In the genomic region with DNA sequence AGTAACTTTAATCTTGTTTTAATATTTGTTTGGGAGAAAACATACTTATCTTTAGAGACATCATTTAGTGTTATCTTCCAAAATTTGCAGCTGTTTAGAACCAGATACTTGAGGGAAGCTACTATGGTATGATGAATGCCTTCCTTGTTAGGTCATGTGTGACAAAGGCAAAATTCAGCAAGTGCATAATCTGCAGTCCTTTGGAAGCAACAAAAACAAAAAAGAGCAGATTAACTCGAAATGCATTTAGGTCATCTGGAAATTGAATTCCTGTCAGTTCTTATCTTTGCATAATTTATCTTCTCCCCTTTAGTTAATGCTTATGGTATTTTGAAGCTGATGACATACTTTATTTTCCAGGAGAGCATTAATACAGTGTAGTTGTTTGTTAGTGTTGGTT, we compare ENCODE assay signal across 15 cellular contexts. TPM values are rescaled to one million over a fixed set of nuclear protein-coding genes. Genes with fewer than 3 reads are reported as not detected.
DNase-seq lines count a peak whose midpoint lies in the region; ATAC-seq, FAIRE-seq and TF ChIP-seq lines count a peak whose summit lies in the region.
"Had no signal": no experiment of that assay in that cellular context is flagged by ENCODE, and none has a peak within 500 bp of the region (broad histone marks: within the 10 kb centered on the region; RNA-seq: fewer than 3 reads in every experiment).

No MANE protein-coding gene starts in this region.

- RAD21 ChIA-PET in GM12878 (lab: Charles Lee; ENCODE audit: unreplicated experiment): interaction anchor here (0.6 to 1.5 kb wide), 3 partner anchors 58 to 185 kb away, joined by 4 to 6 read pairs (median 4); no protein-coding TSS in a partner anchor

- POLR2A ChIA-PET in GM12878 (lab: Charles Lee): interaction anchor here (1.0 to 1.6 kb wide), 4 partner anchors 10 to 100 kb away, joined by 3 to 7 read pairs (median 4); no protein-coding TSS in a partner anchor

- H3K27ac Mint-ChIP-seq in stimulated activated naive CD8-positive, alpha-beta T cell treated with anti-CD3 and anti-CD28 coated beads, Interleukin-15, amount 100 ng/mL, for 72 hours: no peak overlapping the region

- TF ChIP-seq EP300 in GM12878 (IDR thresholded peaks at IDR 0.05; ENCODE audit: borderline replicate concordance in 1 of 2, control insufficient read depth in 1 of 2, low read depth in 2 of 2, low read length in 2 of 2): no peak

- no peak overlapping the region for H3K9ac ChIP-seq in GM23248
- H3K9ac ChIP-seq in GM12878 (ENCODE audit: control insufficient read depth, insufficient read depth, low read length): no peak overlapping the region

- H3K36me3 ChIP-seq in GM23248 (ENCODE audit: low read depth) (no peaks in the 10 kb centered on the region), GM12878 (ENCODE audit: control insufficient read depth in 2 of 2, insufficient read depth in 2 of 2, low read length in 1 of 2) (no peaks in the 10 kb centered on the region), prostate gland (no peaks in the 10 kb centered on the region)

- in situ Hi-C loops in GM23248 (cut with MboI) (no loop called here), GM12878 (cut with MboI) (loop anchor here (5.0 kb wide), 1 partner anchor 78 kb away; no protein-coding TSS in a partner anchor)

- no peak for TF ChIP-seq RAD21 in GM12878 (IDR thresholded peaks at IDR 0.05; ENCODE audit: insufficient read depth, low read depth, low read length)

- no peaks in the 10 kb centered on the region for H3K27me3 Mint-ChIP-seq in stimulated activated naive CD8-positive, alpha-beta T cell treated with anti-CD3 and anti-CD28 coated beads, Interleukin-15, amount 100 ng/mL, for 72 hours

- no peak overlapping the region for H3K4me3 Mint-ChIP-seq in stimulated activated naive CD8-positive, alpha-beta T cell treated with anti-CD3 and anti-CD28 coated beads, Interleukin-15, amount 100 ng/mL, for 72 hours

- TF ChIP-seq CTCF in AG10803 (conservative IDR thresholded peaks at IDR 0.05; ENCODE audit: low read length) (no peak), GM12878 (IDR thresholded peaks at IDR 0.05 in 2 of 3, conservative IDR thresholded peaks at IDR 0.05 in 1 of 3; ENCODE audit: control insufficient read depth in 2 of 3, extremely low read depth in 1 of 3, insufficient read depth in 1 of 3, low read depth in 3 of 3, low read length in 3 of 3) (no peak), prostate gland (IDR thresholded peaks at IDR 0.05) (no peak)

- CTCF ChIA-PET in GM12878 (lab: Yijun Ruan, JAX): interaction anchor here (0.6 to 6.5 kb wide), 10 partner anchors 22 to 224 kb away, joined by 3 to 255 read pairs (median 3); no protein-coding TSS in a partner anchor

- H3K27me3 ChIP-seq in GM23248 (replicated peaks; ENCODE audit: insufficient read depth): no peaks in the 10 kb centered on the region
- H3K27me3 ChIP-seq in GM12878 (replicated peaks in 1 of 2; ENCODE audit: control insufficient read depth in 2 of 2, insufficient read depth in 2 of 2, low read length in 1 of 2): no peaks in the 10 kb centered on the region
- H3K27me3 ChIP-seq in prostate gland (replicated peaks; ENCODE audit: insufficient read depth): no peaks in the 10 kb centered on the region

- H3K9me2 ChIP-seq in GM23248 (ENCODE audit: insufficient read depth): no peaks in the 10 kb centered on the region

- SMC1A ChIA-PET in GM12878 (lab: Charles Lee; ENCODE audit: uncharacterized antibody, unreplicated experiment): interaction anchor here (0.7 to 6.6 kb wide), 6 partner anchors 8 to 77 kb away, joined by 3 to 161 read pairs (median 3); no protein-coding TSS in a partner anchor

- H3K4me2 ChIP-seq in GM23248 (ENCODE audit: unreplicated experiment) (no peak overlapping the region), GM12878 (ENCODE audit: control insufficient read depth, insufficient read depth) (peak overlapping the region; percentile 69)

- no peaks in the 10 kb centered on the region; the same call in 1 of the 2 replicates for H3F3A ChIP-seq in GM23248 (ENCODE audit: insufficient read depth)

- H3K79me2 ChIP-seq in GM23248 (ENCODE audit: insufficient read depth) (peaks cover 80% of the 10 kb centered on the region), GM12878 (ENCODE audit: control insufficient read depth, insufficient read depth, low read length) (peaks cover 79% of the 10 kb centered on the region)

- H4K20me1 ChIP-seq in GM23248 (ENCODE audit: insufficient read depth) (peaks cover 9% of the 10 kb centered on the region; the same call in 1 of the 2 replicates), GM12878 (ENCODE audit: control insufficient read depth, insufficient read depth) (no peaks in the 10 kb centered on the region)

- TF ChIP-seq POLR2A in GM12878 (IDR thresholded peaks at IDR 0.05; ENCODE audit: low read depth, low read length): no peak
- no peak for TF ChIP-seq POLR2A in prostate gland (IDR thresholded peaks at IDR 0.05)

- H3K4me1 Mint-ChIP-seq in stimulated activated naive CD8-positive, alpha-beta T cell treated with anti-CD3 and anti-CD28 coated beads, Interleukin-15, amount 100 ng/mL, for 72 hours: peaks cover 78% of the 10 kb centered on the region

- no peak for FAIRE-seq in GM12878 (lab: Jason Lieb, UNC)

- intact Hi-C loops in GM12878 (cut with micrococcal nuclease; ENCODE audit: unreplicated experiment) (loop anchor here (5.0 to 10.0 kb wide), 2 partner anchors 138 to 170 kb away; a partner anchor contains a TSS), prostate gland (cut with DNase I) (loop anchor here (10.0 kb wide), 1 partner anchor 140 kb away; a partner anchor contains a TSS)

- no peak overlapping the region for H3K4me3 ChIP-seq in AG10803 (ENCODE audit: low read length)
- no peak overlapping the region for H3K4me3 ChIP-seq in GM23248
- peak overlapping the region; percentile 33; the same call in 1 of the 2 replicates for H3K4me3 ChIP-seq in GM12878
- no peak overlapping the region for H3K4me3 ChIP-seq in prostate gland

- H3K4me1 ChIP-seq in GM23248 (ENCODE audit: insufficient read depth): peaks cover 22% of the 10 kb centered on the region
- peaks cover 49% of the 10 kb centered on the region for H3K4me1 ChIP-seq in GM12878 (ENCODE audit: control insufficient read depth, insufficient read depth, low read length)
- peaks cover 4% of the 10 kb centered on the region for H3K4me1 ChIP-seq in prostate gland (replicated peaks)

- H3K27ac ChIP-seq in GM23248: no peak overlapping the region
- H3K27ac ChIP-seq in GM12878 (ENCODE audit: control insufficient read depth, insufficient read depth): no peak overlapping the region
- no peak overlapping the region for H3K27ac ChIP-seq in prostate gland

- no peaks in the 10 kb centered on the region for H3K9me3 Mint-ChIP-seq in stimulated activated naive CD8-positive, alpha-beta T cell treated with anti-CD3 and anti-CD28 coated beads, Interleukin-15, amount 100 ng/mL, for 72 hours

- 4 to 6% methylated on average over 1 of the region's 1 CpG for WGBS in GM23248 (ENCODE audit: low coverage in 1 of 2, low lambda C conversion rate in 2 of 2, missing lambda C conversion rate in 2 of 2), 2 experiments
- 60% methylated on average over 1 of the region's 1 CpG for WGBS in GM12878 (ENCODE audit: insufficient coverage, insufficient replicate concordance, low lambda C conversion rate, missing lambda C conversion rate)
- WGBS in prostate gland: 22% methylated on average over 1 of the region's 1 CpG

- BruUV-seq in GM12878 (replicated peaks; lab: Mats Ljungman, UMichigan): no TSS peak

- H3K9me3 ChIP-seq in GM23248 (ENCODE audit: low read depth) (no peaks in the 10 kb centered on the region), GM12878 (replicated peaks; ENCODE audit: control insufficient read depth, insufficient read depth, low read length) (no peaks in the 10 kb centered on the region), prostate gland (no peaks in the 10 kb centered on the region)

- peak; percentile 49 for DNase-seq in AG10803 (ENCODE audit: low read depth)
- peak; percentile 66 for DNase-seq in GM23248
- DNase-seq in GM12878 (ENCODE audit: low read depth, low spot score): no peak
- DNase-seq in kidney glomerular epithelial cell (lab: John Stamatoyannopoulos, UW): peak; percentile 43
- no peak for DNase-seq in putamen (ENCODE audit: low spot score)
- DNase-seq in NCI-H345 treated with DMSO at 0.1 percent for 48 hours (lab: John Stamatoyannopoulos, UW; ENCODE audit: unreplicated experiment): no peak
- no peak for DNase-seq in stimulated activated naive CD8-positive, alpha-beta T cell treated with anti-CD3 and anti-CD28 coated beads, Interleukin-15, amount 100 ng/mL, for 72 hours
- no peak for DNase-seq in prostate gland (ENCODE audit: low spot score)
- DNase-seq: activated CD4-positive, CD25-positive, alpha-beta regulatory T cell treated with anti-CD3 and anti-CD28 coated beads, Interleukin-2, amount 50 U/mL, for 72 hours; activated effector memory CD4-positive, alpha-beta T cell treated with Interleukin-2 at 50 U/mL for 16 hours; COR-L47; effector CD4-positive, alpha-beta T cell; NCI-H2029; nucleus accumbens; SHP77 had no signal

- H2AFZ ChIP-seq in GM23248: no peak overlapping the region
- no peak overlapping the region for H2AFZ ChIP-seq in GM12878 (ENCODE audit: control insufficient read depth, low read depth, low read length)

- no peak for ATAC-seq in GM12878
- ATAC-seq in stimulated activated naive CD8-positive, alpha-beta T cell treated with anti-CD3 and anti-CD28 coated beads, Interleukin-15, amount 100 ng/mL, for 72 hours: no peak

TF ChIP-seq in GM12878, 131 proteins besides CTCF, POLR2A, EP300 and RAD21 (continues in another document):
- TF ChIP-seq HDGF (IDR thresholded peaks at IDR 0.05) (no peak), BMI1 (IDR thresholded peaks at IDR 0.05; ENCODE audit: borderline replicate concordance) (no peak)

RNA-seq across cellular contexts. Expression of a gene that starts 3.5 kb away (rescaled TPM):
- 8.9 and 10.5 TPM in 2 replicates for total RNA-seq in GM23248 (2014; rRNA removed; shearing (Covaris generic))
- polyA plus RNA-seq in GM23248 (2016; fragmentation: Nextera tagmentation; extraction: Ambion mirVana): 10.2 and 10.9 TPM in 2 replicates
- total RNA-seq in GM12878 (2013; cell fraction: nucleolus; rRNA removed): 32.9 and 35.1 TPM in 2 replicates
- total RNA-seq in GM12878 (2014; rRNA removed): 17.6 and 20.2 TPM in 2 replicates
- 19.4 and 20.0 TPM in 2 replicates for total RNA-seq in GM12878 (2014; rRNA removed; fragmentation: Illumina TruSeq; extraction: Trizol)
- 18.3 and 19.5 TPM in 2 replicates for total RNA-seq in GM12878 (2021)
- 10.4 TPM for polyA plus RNA-seq in GM12878 (2011; ENCODE audit: low read depth)
- polyA plus RNA-seq in GM12878 (2011; rRNA removed): 22.8 and 30.9 TPM in 2 replicates
- 16.6 and 18.0 TPM in 2 replicates for polyA plus RNA-seq in GM12878 (2011; cell fraction: cytosol; rRNA removed)
- polyA plus RNA-seq in GM12878 (2011; cell fraction: nucleus; rRNA removed): 25.1 and 50.8 TPM in 2 replicates
- polyA plus RNA-seq in GM12878 (2012): 12.2 and 15.4 TPM in 2 replicates
- 16.2 and 20.2 TPM in 2 replicates for polyA plus RNA-seq in GM12878 (2014; fragmentation: Illumina TruSeq; extraction: Trizol)
- 1 to 10 TPM; 5.6 to 6.8 TPM for polyA plus RNA-seq in GM12878 (2014; fragmentation: Nextera tagmentation; extraction: Ambion mirVana)
- 13.1 and 13.9 TPM in 2 replicates for polyA plus RNA-seq in GM12878 (2014; rRNA removed)
- polyA plus RNA-seq in GM12878 (2016; fragmentation: Nextera tagmentation; extraction: Ambion mirVana): 10 to 100 TPM; 17.6 to 20.0 TPM
- 27.0 and 32.3 TPM in 2 replicates for polyA minus RNA-seq in GM12878 (2011; rRNA and poly(A)+ RNA removed)
- 8.3 and 9.4 TPM in 2 replicates for polyA minus RNA-seq in GM12878 (2011; cell fraction: cytosol; rRNA and poly(A)+ RNA removed)
- 13.2 and 26.5 TPM in 2 replicates for polyA minus RNA-seq in GM12878 (2011; cell fraction: nucleus; rRNA and poly(A)+ RNA removed)
- total RNA-seq in prostate gland: 10 to 100 TPM; 37.8 to 73.3 TPM

Comparison
In these comparisons a context has a peak if more than half of its experiments do, and no peak if none do; other contexts are left out.
1. DNase-seq: peak in AG10803 (single experiment), GM23248 (single experiment) and kidney glomerular epithelial cell (single experiment); none in GM12878 (single experiment), putamen (single experiment), NCI-H345 treated with DMSO at 0.1 percent for 48 hours (single experiment), stimulated activated naive CD8-positive, alpha-beta T cell treated with anti-CD3 and anti-CD28 coated beads, Interleukin-15, amount 100 ng/mL, for 72 hours (0 of 2) and prostate gland (single experiment).